Comparison of ENCODE assay signal across 25 cellular contexts in genomic region chr13:23183292-23183691, GRCh38. TPM values are rescaled to one million over a fixed set of nuclear protein-coding genes. Genes with fewer than 3 reads are reported as not detected.
"Had no signal": no experiment of that assay in that cellular context is flagged by ENCODE, and none has a peak within 500 bp of the region (broad histone marks: within the 10 kb centered on the region; RNA-seq: fewer than 3 reads in every experiment).

No MANE protein-coding gene starts in this region.

- H3K36me3 Mint-ChIP-seq: activated CD8-positive, alpha-beta memory T cell treated with anti-CD3 and anti-CD28 coated beads, Interleukin-2, amount 10 ng/mL, durations not matched to agents 7 days and 5 days; activated naive CD8-positive, alpha-beta T cell; brain; WTC11 had no signal

- H3K4me3 ChIP-seq: K562 had no signal

- H3K9me3 Mint-ChIP-seq: activated CD4-positive, alpha-beta T cell treated with anti-CD3 and anti-CD28 coated beads, Interleukin-2, amount 10 ng/mL, durations not matched to agents 24 days and 14 days; activated T-cell treated with anti-CD3 and anti-CD28 coated beads, Interleukin-2, amount 50 U/mL, for 24 hours; activated T-helper 1 cell treated with anti-CD3 and anti-CD28 coated beads, Interleukin-12 subunit alpha, Interleukin-12 subunit beta, Interleukin-2, Interleukin-4 antibody, amounts not matched to agents 30 ng/mL and 10 ng/mL and 1 ng/mL, durations not matched to agents 14 hours and 24 hours and 36 hours; brain had no signal

- H3K27me3 Mint-ChIP-seq: activated naive CD8-positive, alpha-beta T cell; brain had no signal

- ATAC-seq: activated CD8-positive, alpha-beta memory T cell treated with anti-CD3 and anti-CD28 coated beads, Interleukin-2, amount 10 ng/mL, durations not matched to agents 7 days and 5 days; K562; PC-3; T-helper 17 cell; WTC11 had no signal

- H3K27ac Mint-ChIP-seq: activated CD4-positive, alpha-beta T cell treated with anti-CD3 and anti-CD28 coated beads, Interleukin-2, amount 10 ng/mL, durations not matched to agents 24 days and 14 days; activated CD8-positive, alpha-beta memory T cell treated with anti-CD3 and anti-CD28 coated beads, Interleukin-2, amount 10 ng/mL, durations not matched to agents 7 days and 5 days; activated naive CD8-positive, alpha-beta T cell; activated T-cell treated with anti-CD3 and anti-CD28 coated beads, Interleukin-2, amount 50 U/mL, for 24 hours; activated T-helper 1 cell treated with anti-CD3 and anti-CD28 coated beads, Interleukin-12 subunit alpha, Interleukin-12 subunit beta, Interleukin-2, Interleukin-4 antibody, amounts not matched to agents 30 ng/mL and 10 ng/mL and 1 ng/mL, durations not matched to agents 14 hours and 24 hours and 36 hours; brain; T-helper 17 cell; WTC11 had no signal

- H3K4me1 Mint-ChIP-seq: activated CD4-positive, alpha-beta T cell treated with anti-CD3 and anti-CD28 coated beads, Interleukin-2, amount 10 ng/mL, durations not matched to agents 24 days and 14 days; activated CD8-positive, alpha-beta memory T cell treated with anti-CD3 and anti-CD28 coated beads, Interleukin-2, amount 10 ng/mL, durations not matched to agents 7 days and 5 days; T-helper 17 cell; WTC11 had no signal

- H3K4me3 Mint-ChIP-seq: activated CD4-positive, alpha-beta T cell treated with anti-CD3 and anti-CD28 coated beads, Interleukin-2, amount 10 ng/mL, durations not matched to agents 24 days and 14 days; activated CD8-positive, alpha-beta memory T cell treated with anti-CD3 and anti-CD28 coated beads, Interleukin-2, amount 10 ng/mL, durations not matched to agents 7 days and 5 days; activated naive CD8-positive, alpha-beta T cell; activated T-cell treated with anti-CD3 and anti-CD28 coated beads, Interleukin-2, amount 50 U/mL, for 24 hours; activated T-helper 1 cell treated with anti-CD3 and anti-CD28 coated beads, Interleukin-12 subunit alpha, Interleukin-12 subunit beta, Interleukin-2, Interleukin-4 antibody, amounts not matched to agents 30 ng/mL and 10 ng/mL and 1 ng/mL, durations not matched to agents 14 hours and 24 hours and 36 hours; T-helper 17 cell; WTC11 had no signal

- DNase-seq: activated CD4-positive, alpha-beta T cell treated with anti-CD3 and anti-CD28 coated beads, Interleukin-2, amount 10 ng/mL, durations not matched to agents 24 days and 14 days; activated CD4-positive, alpha-beta T cell treated with anti-CD3 and anti-CD28 coated beads, Interleukin-2, amount 50 U/mL, for 48 hours; activated CD4-positive, CD25-positive, alpha-beta regulatory T cell treated with anti-CD3 and anti-CD28 coated beads, Interleukin-2, amount 50 U/mL, for 72 hours; activated CD8-positive, alpha-beta memory T cell treated with anti-CD3 and anti-CD28 coated beads, Interleukin-2, amount 10 ng/mL, durations not matched to agents 7 days and 5 days; activated effector memory CD4-positive, alpha-beta T cell treated with Interleukin-2 at 50 U/mL for 16 hours; activated naive CD4-positive, alpha-beta T cell treated with Interleukin-2 at 50 U/mL for 16 hours; activated T-cell treated with anti-CD3 and anti-CD28 coated beads, Interleukin-2, amount 50 U/mL, for 24 hours; amygdala; Karpas-422; MM.1S; NCI-H1105; NCI-H1436; NCI-H1694 treated with DMSO at 0.1 percent for 48 hours; NCI-H2029 treated with DMSO at 0.1 percent for 48 hours; NCI-H446; NCI-H524; PC-3; SIG-M5; T-helper 17 cell; T-helper 9 cell had no signal

RNA-seq across cellular contexts. Expression of gene SGCG, which starts 2.5 kb away (rescaled TPM):
- total RNA-seq: activated CD4-positive, alpha-beta T cell treated with anti-CD3 and anti-CD28 coated beads, Interleukin-2, amount 10 ng/mL, durations not matched to agents 24 days and 14 days; activated CD8-positive, alpha-beta memory T cell treated with anti-CD3 and anti-CD28 coated beads, Interleukin-2, amount 10 ng/mL, durations not matched to agents 7 days and 5 days; activated T-helper 1 cell treated with anti-CD3 and anti-CD28 coated beads, Interleukin-12 subunit alpha, Interleukin-12 subunit beta, Interleukin-2, Interleukin-4 antibody, amounts not matched to agents 30 ng/mL and 10 ng/mL and 1 ng/mL, durations not matched to agents 14 hours and 24 hours and 36 hours; PC-3; T-helper 17 cell; WTC11 had no signal
